9 cellular contexts compared by ENCODE assay signal in the genomic region with DNA sequence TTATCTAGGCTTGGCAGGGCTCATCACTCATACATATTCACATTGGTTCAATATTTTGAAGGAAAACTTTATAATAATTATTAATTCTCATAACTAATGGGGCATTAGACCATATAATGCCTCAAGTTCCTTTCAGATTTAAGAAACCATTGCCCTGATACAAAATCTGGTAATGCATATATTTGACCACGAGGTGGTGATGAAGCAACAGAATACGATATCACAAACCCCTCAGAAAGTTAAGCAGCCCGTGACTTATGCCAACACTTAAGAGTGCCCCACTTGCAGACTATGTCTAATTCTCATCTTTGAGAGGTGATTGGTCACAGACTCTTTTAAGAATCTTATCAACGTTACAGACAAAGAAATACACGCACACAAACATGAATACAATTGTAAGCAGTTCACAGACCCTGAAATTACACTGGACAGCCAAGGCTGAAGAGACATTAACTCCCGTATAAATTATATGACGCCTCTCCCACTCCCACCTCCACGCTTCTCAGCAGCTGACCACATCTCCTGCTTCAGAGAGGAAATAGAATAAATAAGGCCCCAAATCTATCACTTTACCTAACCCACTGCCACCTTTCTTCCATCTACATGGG. TPM values are rescaled to one million over a fixed set of nuclear protein-coding genes. Genes with fewer than 3 reads are reported as not detected.
DNase-seq lines count a peak whose midpoint lies in the region; ATAC-seq and TF ChIP-seq lines count a peak whose summit lies in the region.
"Had no signal": no experiment of that assay in that cellular context is flagged by ENCODE, and none has a peak within 500 bp of the region (broad histone marks: within the 10 kb centered on the region; RNA-seq: fewer than 3 reads in every experiment).

No MANE protein-coding gene starts in this region.

- H3K36me3 Mint-ChIP-seq in memory B cell = no peaks in the 10 kb centered on the region

- ATAC-seq in memory B cell (ENCODE audit: low read depth) = peak; percentile 89
- ATAC-seq in HG02884 (IDR thresholded peaks at IDR 0.05; ENCODE audit: unreplicated experiment) = no peak

- no peak overlapping the region for H3K27ac Mint-ChIP-seq in memory B cell

- POLR2A ChIA-PET in AG04449 (lab: Yijun Ruan, JAX) = no interaction called here

- DNase-seq in AG04449 (ENCODE audit: low read depth, low spot score) (no peak), GM10266 (ENCODE audit: extremely low spot score) (peak; percentile 42), HFF-Myc (ENCODE audit: extremely low read depth, low read depth) (peak; percentile 51), NB4 (ENCODE audit: low read depth) (peak; percentile 72), SKM-1 treated with dmso at 0.1 percent for 144 hours (lab: John Stamatoyannopoulos, UW; ENCODE audit: unreplicated experiment) (peak; percentile 66), dorsolateral prefrontal cortex (no peak), memory B cell (ENCODE audit: low spot score in 2 of 2) (peak in 1 of 2 donors; percentile 55)

- TF ChIP-seq CTCF in AG04449 (IDR thresholded peaks at IDR 0.05; ENCODE audit: insufficient read depth, low read length, missing control alignments) = peak; percentile 43
- peak; percentile 56 for TF ChIP-seq CTCF in GM10266 (IDR thresholded peaks at IDR 0.05; ENCODE audit: control insufficient read depth, insufficient read depth, low read depth, missing control alignments)
- TF ChIP-seq CTCF in HFF-Myc (IDR thresholded peaks at IDR 0.05; ENCODE audit: low read depth, low read length, missing control alignments) = peak; percentile 42
- peak; percentile 28 for TF ChIP-seq CTCF in NB4 (IDR thresholded peaks at IDR 0.05; ENCODE audit: low read depth, low read length)
- TF ChIP-seq CTCF in dorsolateral prefrontal cortex (IDR thresholded peaks at IDR 0.05 in 54 of 56, conservative IDR thresholded peaks at IDR 0.05 in 2 of 56; ENCODE audit: low read depth in 1 of 56, partially characterized antibody in 56 of 56) = peak; percentile 63 to 93 (median 80)

- TF ChIP-seq POLR2A in NB4 (IDR thresholded peaks at IDR 0.05; ENCODE audit: extremely low read depth, insufficient read length) = no peak

- CTCF ChIA-PET in AG04449 (lab: Yijun Ruan, JAX) = interaction anchor here (0.9 to 5.9 kb wide), 2 partner anchors 386 to 429 kb away, joined by 3 to 53 read pairs; no protein-coding TSS in a partner anchor

- no peak overlapping the region for H3K4me3 ChIP-seq in AG04449 (ENCODE audit: low read depth, low read length)
- H3K4me3 ChIP-seq in HFF-Myc (replicated peaks; ENCODE audit: low read depth, low read length) = no peak overlapping the region
- H3K4me3 ChIP-seq in NB4 (ENCODE audit: low read depth, low read length) = no peak overlapping the region
- H3K4me3 ChIP-seq in dorsolateral prefrontal cortex = no peak overlapping the region
- H3K4me3 ChIP-seq: skin epidermis had no signal

- H3K9me3 Mint-ChIP-seq in memory B cell = no peaks in the 10 kb centered on the region

- H3K27me3 Mint-ChIP-seq in memory B cell = peaks cover 4% of the 10 kb centered on the region

- H3K27me3 ChIP-seq in dorsolateral prefrontal cortex = no peaks in the 10 kb centered on the region

- H3K4me1 Mint-ChIP-seq in memory B cell = peaks cover 3% of the 10 kb centered on the region

- no peak overlapping the region for H3K27ac ChIP-seq in dorsolateral prefrontal cortex
- H3K27ac ChIP-seq: skin epidermis had no signal

- intact Hi-C loops in dorsolateral prefrontal cortex (cut with DNase I) = loop anchor here (2.0 to 10.0 kb wide), 7 partner anchors 132 to 789 kb away; a partner anchor contains a TSS

- no peak overlapping the region for H3K4me3 Mint-ChIP-seq in memory B cell

RNA-seq across cellular contexts. Expression of a gene that starts 20.7 kb away (rescaled TPM):
- total RNA-seq in dorsolateral prefrontal cortex = 10 to 100 TPM in 95 of 120 experiments, 1 to 10 TPM in 25; 4.3 to 27.0 (median 12.3) TPM

RNA-seq across cellular contexts. Expression of a gene that starts 36.6 kb away (rescaled TPM):
- 10 to 100 TPM; 44.4 to 93.6 (median 71.6) TPM for total RNA-seq in dorsolateral prefrontal cortex

Comparison
In these comparisons a context has a peak if more than half of its experiments do, and no peak if none do; other contexts are left out.
1. DNase-seq: peak in GM10266 (single experiment), HFF-Myc (single experiment), NB4 (single experiment) and SKM-1 treated with dmso at 0.1 percent for 144 hours (single experiment); none in AG04449 (single experiment) and dorsolateral prefrontal cortex (0 of 10).
2. CTCF ChIP-seq: peak in every context shown above with its lines; median percentile 80 in dorsolateral prefrontal cortex; 56 in GM10266; 43 in AG04449; 42 in HFF-Myc; 28 in NB4.